ENCODE assay signal across 1 cellular context in the genomic region with DNA sequence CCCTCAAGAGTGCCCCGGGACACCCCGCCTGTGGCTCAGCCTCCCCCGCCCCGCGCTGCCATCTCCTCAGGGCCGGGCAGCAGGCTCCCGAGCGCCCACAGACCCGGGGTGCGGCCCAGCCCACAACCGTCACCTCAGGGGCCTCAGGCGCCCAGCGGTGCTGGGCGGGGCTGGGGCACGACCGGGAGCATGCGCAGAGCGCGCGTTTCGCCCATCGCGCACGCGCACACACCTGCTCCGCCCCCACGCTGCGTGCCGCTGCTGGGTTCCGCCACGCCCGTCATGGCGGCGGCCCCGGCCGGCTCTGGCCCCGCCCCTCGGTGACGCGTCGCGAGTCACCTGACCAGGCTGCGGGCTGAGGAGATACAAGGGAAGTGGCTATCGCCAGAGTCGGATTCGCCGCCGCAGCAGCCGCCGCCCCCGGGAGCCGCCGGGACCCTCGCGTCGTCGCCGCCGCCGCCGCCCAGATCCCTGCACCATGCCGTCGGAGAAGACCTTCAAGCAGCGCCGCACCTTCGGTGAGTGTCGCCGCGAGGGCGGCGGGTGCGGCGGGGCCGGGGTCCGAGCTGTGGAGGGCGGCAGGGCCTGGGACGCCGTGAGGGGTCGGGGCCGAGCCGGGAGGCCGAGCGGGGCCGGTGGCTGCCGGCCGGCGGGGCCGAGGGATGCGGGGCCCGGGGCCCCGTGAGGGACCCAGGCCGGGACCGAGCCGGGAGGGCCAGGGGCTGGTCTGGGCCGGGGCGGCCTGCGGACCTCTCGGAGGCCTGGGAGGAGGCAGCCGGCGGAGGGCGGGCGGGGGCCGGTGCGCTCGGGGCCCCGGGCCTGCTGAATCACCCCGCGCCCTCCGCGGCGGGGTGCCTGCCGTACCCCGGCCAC.
TF ChIP-seq lines count a peak whose summit lies in the region.

Gene MAP1LC3B (plus strand): TSS at position 387 of the 873 bp plus-strand sequence. CDS start 92 bp downstream, at position 479.

TF ChIP-seq in A549, 52 proteins besides CTCF, POLR2A, EP300 and RAD21 (continued from another document):
- TF ChIP-seq FOSL2 (IDR thresholded peaks at IDR 0.05) (no peak), FOSL2 (CRISPR knock-in tag; IDR thresholded peaks at IDR 0.05) (peak; percentile 65; the same call in 1 of the 2 replicates), ZNF302 (CRISPR knock-in tag; IDR thresholded peaks at IDR 0.05) (no peak), ZC3H11A (IDR thresholded peaks at IDR 0.05) (no peak), CHD4 (IDR thresholded peaks at IDR 0.05; ENCODE audit: borderline replicate concordance) (no peak), MYC (IDR thresholded peaks at IDR 0.05; ENCODE audit: borderline replicate concordance, low read length) (no peak), REST (IDR thresholded peaks at IDR 0.05) (peak; percentile 27; the same call in 1 of the 2 replicates), GATA3 (IDR thresholded peaks at IDR 0.05; ENCODE audit: borderline replicate concordance) (no peak), RCOR1 (IDR thresholded peaks at IDR 0.05; ENCODE audit: low read depth, low read length) (no peak), HMGXB4 (CRISPR knock-in tag; IDR thresholded peaks at IDR 0.05; ENCODE audit: borderline replicate concordance) (no peak), HOXB5 (CRISPR knock-in tag; IDR thresholded peaks at IDR 0.05) (no peak), EHMT2 (IDR thresholded peaks at IDR 0.05; ENCODE audit: low read depth) (no peak), ZSCAN20 (CRISPR knock-in tag; IDR thresholded peaks at IDR 0.05) (no peak), ATOH8 (CRISPR knock-in tag; IDR thresholded peaks at IDR 0.05; ENCODE audit: low read depth) (no peak), ZFP36 (IDR thresholded peaks at IDR 0.05; ENCODE audit: borderline replicate concordance, partially characterized antibody) (no peak), USF2 (IDR thresholded peaks at IDR 0.05) (peak; percentile 81), RNF2 (IDR thresholded peaks at IDR 0.05; ENCODE audit: borderline replicate concordance, low read depth) (no peak), HEYL (CRISPR knock-in tag; IDR thresholded peaks at IDR 0.05) (no peak), NR3C1 (IDR thresholded peaks at IDR 0.05) (no peak), HOXB13 (CRISPR knock-in tag; IDR thresholded peaks at IDR 0.05; ENCODE audit: low read depth) (no peak), FOXS1 (CRISPR knock-in tag; IDR thresholded peaks at IDR 0.05) (no peak), JUNB (IDR thresholded peaks at IDR 0.05) (no peak)
